ENCODE assay signal across 2 cellular contexts in the genomic region with DNA sequence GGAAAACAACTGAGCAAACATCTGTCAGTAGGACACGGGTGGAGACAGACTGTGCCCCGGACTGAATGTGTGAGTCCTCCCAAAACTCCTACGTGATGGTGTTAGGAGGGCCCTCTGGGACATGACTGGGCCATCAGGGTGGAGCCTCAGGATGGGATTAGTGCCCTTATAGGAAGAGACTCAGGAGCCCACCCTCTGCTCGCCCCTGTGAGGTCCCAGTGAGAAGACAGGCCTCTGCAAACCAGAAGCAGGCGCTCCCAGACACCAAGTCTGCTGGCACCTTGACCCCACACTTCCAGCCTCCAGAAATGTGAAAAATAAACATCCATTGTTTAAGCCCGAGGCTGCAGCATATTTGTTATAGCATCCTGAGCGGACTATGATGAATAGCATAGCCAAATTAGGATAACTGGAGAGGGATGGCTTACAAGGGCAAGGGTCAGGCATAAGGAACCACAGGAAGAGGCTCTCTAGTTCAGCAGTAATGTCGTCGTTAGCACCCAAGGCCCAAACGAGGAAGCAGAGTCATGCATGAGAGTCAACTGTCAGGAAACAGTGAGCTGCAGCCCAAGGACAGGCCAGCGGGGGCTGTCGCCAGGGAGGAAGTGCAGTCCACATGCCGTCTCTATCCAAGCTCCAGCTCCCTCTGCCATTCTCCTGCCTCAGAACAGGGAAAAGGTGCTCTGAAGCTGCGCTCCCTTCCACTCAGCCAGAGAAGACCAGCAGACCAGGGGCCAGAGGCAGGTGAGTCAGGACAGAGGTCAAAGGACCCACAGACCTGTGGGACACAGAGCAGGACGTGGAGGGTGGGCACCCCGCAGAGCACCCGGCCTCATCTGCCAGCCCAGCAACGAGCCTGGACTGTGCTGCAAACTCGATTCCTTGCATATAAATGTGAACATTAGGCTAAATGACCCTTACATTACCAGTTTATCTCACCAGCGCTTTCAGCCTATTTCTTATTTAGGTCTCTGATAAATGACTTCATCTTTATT.
A peak's percentile ranks its signal among the peaks of the same experiment; 100 is the strongest.
TF ChIP-seq lines count a peak whose summit lies in the region.

No MANE protein-coding gene starts in this region.

TF ChIP-seq in GM23338, 12 proteins besides CTCF, POLR2A, EP300 and RAD21 (continues in another document):
- TF ChIP-seq, protein P1, sequence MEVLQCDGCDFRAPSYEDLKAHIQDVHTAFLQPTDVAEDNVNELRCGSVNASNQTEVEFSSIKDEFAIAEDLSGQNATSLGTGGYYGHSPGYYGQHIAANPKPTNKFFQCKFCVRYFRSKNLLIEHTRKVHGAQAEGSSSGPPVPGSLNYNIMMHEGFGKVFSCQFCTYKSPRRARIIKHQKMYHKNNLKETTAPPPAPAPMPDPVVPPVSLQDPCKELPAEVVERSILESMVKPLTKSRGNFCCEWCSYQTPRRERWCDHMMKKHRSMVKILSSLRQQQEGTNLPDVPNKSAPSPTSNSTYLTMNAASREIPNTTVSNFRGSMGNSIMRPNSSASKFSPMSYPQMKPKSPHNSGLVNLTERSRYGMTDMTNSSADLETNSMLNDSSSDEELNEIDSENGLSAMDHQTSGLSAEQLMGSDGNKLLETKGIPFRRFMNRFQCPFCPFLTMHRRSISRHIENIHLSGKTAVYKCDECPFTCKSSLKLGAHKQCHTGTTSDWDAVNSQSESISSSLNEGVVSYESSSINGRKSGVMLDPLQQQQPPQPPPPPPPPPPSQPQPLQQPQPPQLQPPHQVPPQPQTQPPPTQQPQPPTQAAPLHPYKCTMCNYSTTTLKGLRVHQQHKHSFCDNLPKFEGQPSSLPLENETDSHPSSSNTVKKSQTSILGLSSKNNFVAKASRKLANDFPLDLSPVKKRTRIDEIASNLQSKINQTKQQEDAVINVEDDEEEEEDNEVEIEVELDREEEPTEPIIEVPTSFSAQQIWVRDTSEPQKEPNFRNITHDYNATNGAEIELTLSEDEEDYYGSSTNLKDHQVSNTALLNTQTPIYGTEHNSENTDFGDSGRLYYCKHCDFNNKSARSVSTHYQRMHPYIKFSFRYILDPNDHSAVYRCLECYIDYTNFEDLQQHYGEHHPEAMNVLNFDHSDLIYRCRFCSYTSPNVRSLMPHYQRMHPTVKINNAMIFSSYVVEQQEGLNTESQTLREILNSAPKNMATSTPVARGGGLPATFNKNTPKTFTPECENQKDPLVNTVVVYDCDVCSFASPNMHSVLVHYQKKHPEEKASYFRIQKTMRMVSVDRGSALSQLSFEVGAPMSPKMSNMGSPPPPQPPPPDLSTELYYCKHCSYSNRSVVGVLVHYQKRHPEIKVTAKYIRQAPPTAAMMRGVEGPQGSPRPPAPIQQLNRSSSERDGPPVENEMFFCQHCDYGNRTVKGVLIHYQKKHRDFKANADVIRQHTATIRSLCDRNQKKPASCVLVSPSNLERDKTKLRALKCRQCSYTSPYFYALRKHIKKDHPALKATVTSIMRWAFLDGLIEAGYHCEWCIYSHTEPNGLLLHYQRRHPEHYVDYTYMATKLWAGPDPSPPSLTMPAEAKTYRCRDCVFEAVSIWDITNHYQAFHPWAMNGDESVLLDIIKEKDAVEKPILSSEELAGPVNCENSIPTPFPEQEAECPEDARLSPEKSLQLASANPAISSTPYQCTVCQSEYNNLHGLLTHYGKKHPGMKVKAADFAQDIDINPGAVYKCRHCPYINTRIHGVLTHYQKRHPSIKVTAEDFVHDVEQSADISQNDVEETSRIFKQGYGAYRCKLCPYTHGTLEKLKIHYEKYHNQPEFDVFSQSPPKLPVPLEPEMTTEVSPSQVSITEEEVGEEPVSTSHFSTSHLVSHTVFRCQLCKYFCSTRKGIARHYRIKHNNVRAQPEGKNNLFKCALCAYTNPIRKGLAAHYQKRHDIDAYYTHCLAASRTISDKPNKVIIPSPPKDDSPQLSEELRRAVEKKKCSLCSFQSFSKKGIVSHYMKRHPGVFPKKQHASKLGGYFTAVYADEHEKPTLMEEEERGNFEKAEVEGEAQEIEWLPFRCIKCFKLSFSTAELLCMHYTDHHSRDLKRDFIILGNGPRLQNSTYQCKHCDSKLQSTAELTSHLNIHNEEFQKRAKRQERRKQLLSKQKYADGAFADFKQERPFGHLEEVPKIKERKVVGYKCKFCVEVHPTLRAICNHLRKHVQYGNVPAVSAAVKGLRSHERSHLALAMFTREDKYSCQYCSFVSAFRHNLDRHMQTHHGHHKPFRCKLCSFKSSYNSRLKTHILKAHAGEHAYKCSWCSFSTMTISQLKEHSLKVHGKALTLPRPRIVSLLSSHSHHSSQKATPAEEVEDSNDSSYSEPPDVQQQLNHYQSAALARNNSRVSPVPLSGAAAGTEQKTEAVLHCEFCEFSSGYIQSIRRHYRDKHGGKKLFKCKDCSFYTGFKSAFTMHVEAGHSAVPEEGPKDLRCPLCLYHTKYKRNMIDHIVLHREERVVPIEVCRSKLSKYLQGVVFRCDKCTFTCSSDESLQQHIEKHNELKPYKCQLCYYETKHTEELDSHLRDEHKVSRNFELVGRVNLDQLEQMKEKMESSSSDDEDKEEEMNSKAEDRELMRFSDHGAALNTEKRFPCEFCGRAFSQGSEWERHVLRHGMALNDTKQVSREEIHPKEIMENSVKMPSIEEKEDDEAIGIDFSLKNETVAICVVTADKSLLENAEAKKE (CRISPR knock-in tag; IDR thresholded peaks at IDR 0.05): no peak
- TF ChIP-seq, protein P2, sequence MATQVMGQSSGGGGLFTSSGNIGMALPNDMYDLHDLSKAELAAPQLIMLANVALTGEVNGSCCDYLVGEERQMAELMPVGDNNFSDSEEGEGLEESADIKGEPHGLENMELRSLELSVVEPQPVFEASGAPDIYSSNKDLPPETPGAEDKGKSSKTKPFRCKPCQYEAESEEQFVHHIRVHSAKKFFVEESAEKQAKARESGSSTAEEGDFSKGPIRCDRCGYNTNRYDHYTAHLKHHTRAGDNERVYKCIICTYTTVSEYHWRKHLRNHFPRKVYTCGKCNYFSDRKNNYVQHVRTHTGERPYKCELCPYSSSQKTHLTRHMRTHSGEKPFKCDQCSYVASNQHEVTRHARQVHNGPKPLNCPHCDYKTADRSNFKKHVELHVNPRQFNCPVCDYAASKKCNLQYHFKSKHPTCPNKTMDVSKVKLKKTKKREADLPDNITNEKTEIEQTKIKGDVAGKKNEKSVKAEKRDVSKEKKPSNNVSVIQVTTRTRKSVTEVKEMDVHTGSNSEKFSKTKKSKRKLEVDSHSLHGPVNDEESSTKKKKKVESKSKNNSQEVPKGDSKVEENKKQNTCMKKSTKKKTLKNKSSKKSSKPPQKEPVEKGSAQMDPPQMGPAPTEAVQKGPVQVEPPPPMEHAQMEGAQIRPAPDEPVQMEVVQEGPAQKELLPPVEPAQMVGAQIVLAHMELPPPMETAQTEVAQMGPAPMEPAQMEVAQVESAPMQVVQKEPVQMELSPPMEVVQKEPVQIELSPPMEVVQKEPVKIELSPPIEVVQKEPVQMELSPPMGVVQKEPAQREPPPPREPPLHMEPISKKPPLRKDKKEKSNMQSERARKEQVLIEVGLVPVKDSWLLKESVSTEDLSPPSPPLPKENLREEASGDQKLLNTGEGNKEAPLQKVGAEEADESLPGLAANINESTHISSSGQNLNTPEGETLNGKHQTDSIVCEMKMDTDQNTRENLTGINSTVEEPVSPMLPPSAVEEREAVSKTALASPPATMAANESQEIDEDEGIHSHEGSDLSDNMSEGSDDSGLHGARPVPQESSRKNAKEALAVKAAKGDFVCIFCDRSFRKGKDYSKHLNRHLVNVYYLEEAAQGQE (IDR thresholded peaks at IDR 0.05; ENCODE audit: unreplicated experiment): no peak
- TF ChIP-seq POLR2AphosphoS5 (IDR thresholded peaks at IDR 0.05; ENCODE audit: low read depth) (no peak), STAT1 (IDR thresholded peaks at IDR 0.05; ENCODE audit: unreplicated experiment) (no peak), CREB1 (CRISPR knock-in tag; IDR thresholded peaks at IDR 0.05; ENCODE audit: low read depth) (no peak)
- TF ChIP-seq, protein P3, sequence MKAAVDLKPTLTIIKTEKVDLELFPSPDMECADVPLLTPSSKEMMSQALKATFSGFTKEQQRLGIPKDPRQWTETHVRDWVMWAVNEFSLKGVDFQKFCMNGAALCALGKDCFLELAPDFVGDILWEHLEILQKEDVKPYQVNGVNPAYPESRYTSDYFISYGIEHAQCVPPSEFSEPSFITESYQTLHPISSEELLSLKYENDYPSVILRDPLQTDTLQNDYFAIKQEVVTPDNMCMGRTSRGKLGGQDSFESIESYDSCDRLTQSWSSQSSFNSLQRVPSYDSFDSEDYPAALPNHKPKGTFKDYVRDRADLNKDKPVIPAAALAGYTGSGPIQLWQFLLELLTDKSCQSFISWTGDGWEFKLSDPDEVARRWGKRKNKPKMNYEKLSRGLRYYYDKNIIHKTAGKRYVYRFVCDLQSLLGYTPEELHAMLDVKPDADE (IDR thresholded peaks at IDR 0.05): no peak

TF ChIP-seq in K562, 482 proteins besides CTCF, POLR2A, EP300 and RAD21:
- TF ChIP-seq NR2C2 (CRISPR knock-in tag; IDR thresholded peaks at IDR 0.05) (no peak), NR2C2 (tag; IDR thresholded peaks at IDR 0.05) (0 out of 2 replicates have a peak, but pooled peaks have one; percentile 26), SPI1 (IDR thresholded peaks at IDR 0.05; ENCODE audit: borderline replicate concordance, low read depth, low read length) (peak; percentile 73; the same call in 1 of the 2 replicates), ETV6 (IDR thresholded peaks at IDR 0.05; ENCODE audit: borderline replicate concordance in 1 of 2, low read depth in 2 of 2, low read length in 1 of 2) (no peak), ETV6 (CRISPR knock-in tag; IDR thresholded peaks at IDR 0.05; ENCODE audit: borderline replicate concordance) (no peak)
